19 cellular contexts compared by ENCODE assay signal in the genomic region with DNA sequence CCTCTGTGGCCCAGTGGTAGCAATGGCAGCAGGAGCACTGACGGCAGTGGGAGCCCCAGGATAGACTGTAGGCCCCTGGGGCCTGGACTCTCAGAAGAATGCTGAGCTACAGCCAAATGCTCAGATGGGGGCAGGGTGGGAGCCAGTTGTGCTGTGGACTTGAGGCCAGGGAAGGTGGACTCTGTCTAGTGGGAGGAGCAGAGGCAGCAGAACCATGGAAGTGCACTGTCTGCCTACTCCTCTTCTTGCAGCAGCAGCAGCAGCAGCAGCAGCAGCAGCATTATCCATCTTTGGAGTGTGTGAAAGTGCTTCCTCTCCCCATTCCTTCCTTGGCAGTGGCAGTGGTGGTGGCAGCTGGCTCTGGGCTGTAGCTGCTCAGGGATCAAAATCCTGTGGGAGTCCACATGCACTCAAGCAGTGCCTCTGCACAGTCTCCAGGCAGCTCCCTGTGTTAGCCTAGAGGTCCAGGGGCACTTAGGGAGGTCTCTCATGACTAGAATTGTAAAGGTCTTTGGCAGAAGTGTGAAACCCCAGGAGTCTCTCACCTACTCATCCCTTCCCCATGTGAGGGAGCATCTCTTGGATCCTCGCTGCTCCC.
DNase-seq lines count a peak whose midpoint lies in the region; ATAC-seq and TF ChIP-seq lines count a peak whose summit lies in the region.
"Had no signal": no experiment of that assay in that cellular context is flagged by ENCODE, and none has a peak within 500 bp of the region (broad histone marks: within the 10 kb centered on the region; RNA-seq: fewer than 3 reads in every experiment).

No MANE protein-coding gene starts in this region.

- H3K14ac ChIP-seq in IMR-90 (replicated peaks; ENCODE audit: low read depth, low read length) = no peak overlapping the region

- H2AK5ac ChIP-seq in IMR-90 (ENCODE audit: low read depth, low read length) = no peak overlapping the region

- TF ChIP-seq POLR2A in IMR-90 (IDR thresholded peaks at IDR 0.05; ENCODE audit: low read depth, low read length) = no peak
- TF ChIP-seq POLR2A in spleen (IDR thresholded peaks at IDR 0.05) = no peak

- no peak overlapping the region for H4K91ac ChIP-seq in IMR-90 (ENCODE audit: insufficient read depth, low read depth, low read length)

- H3K79me1 ChIP-seq in IMR-90 (ENCODE audit: low read depth in 1 of 2, low read length in 2 of 2) = no peaks in the 10 kb centered on the region

- H3K4me2 ChIP-seq in IMR-90 (ENCODE audit: low read depth, low read length) = no peak overlapping the region
- H3K4me2 ChIP-seq: smooth muscle cell had no signal

- H2BK20ac ChIP-seq in IMR-90 (ENCODE audit: low read depth, low read length) = no peak overlapping the region

- no peak overlapping the region for H2BK5ac ChIP-seq in IMR-90 (ENCODE audit: low read depth, low read length, poor library complexity, severe bottlenecking)

- H3K9me3 ChIP-seq in IMR-90 (ENCODE audit: control insufficient read depth, insufficient read depth, low read length) (no peaks in the 10 kb centered on the region), spleen (no peaks in the 10 kb centered on the region), upper lobe of right lung (no peaks in the 10 kb centered on the region)
- H3K9me3 ChIP-seq: left lung had no signal

- in situ Hi-C loops in IMR-90 (cut with MboI; ENCODE audit: low sequenced_read_pairs) = no loop called here

- no peak for DNase-seq in IMR-90
- DNase-seq in SK-N-DZ (ENCODE audit: low spot score) = peak; percentile 23
- DNase-seq in left lobe of liver (ENCODE audit: low spot score) = no peak
- DNase-seq in spleen = peak; percentile 24
- no peak for DNase-seq in upper lobe of right lung
- no peak for DNase-seq in activated naive CD4-positive, alpha-beta T cell treated with anti-CD3 and anti-CD28 coated beads, Interleukin-2, amount 50 U/mL, for 16 hours
- DNase-seq in activated CD8-positive, alpha-beta memory T cell treated with anti-CD3 and anti-CD28 coated beads, Interleukin-2, amount 50 U/mL, for 48 hours = no peak
- DNase-seq: activated CD4-positive, alpha-beta T cell treated with anti-CD3 and anti-CD28 coated beads for 48 hours; activated gamma-delta T cell treated with Interleukin-2 at 50 U/mL for 16 hours; activated T-cell treated with anti-CD3 and anti-CD28 coated beads, Interleukin-2, amount 50 U/mL, for 4 hours; GOT3; hippocampal formation; immature natural killer cell; NCI-H187; nucleus accumbens; stimulated activated CD4-positive, alpha-beta T cell treated with anti-CD3 and anti-CD28 coated beads, Interleukin-2, amount 100 ng/mL, for 24 hours had no signal

- H2BK15ac ChIP-seq in IMR-90 (ENCODE audit: low read depth, low read length) = no peak overlapping the region

- H2AFZ ChIP-seq in IMR-90 (replicated peaks; ENCODE audit: low read length, poor library complexity) = peak overlapping the region; percentile 32

- intact Hi-C loops in IMR-90 (cut with micrococcal nuclease) (no loop called here), spleen (cut with DNase I; ENCODE audit: low total_unique reads) (no loop called here), upper lobe of right lung (cut with DNase I) (no loop called here)

- H3K27ac ChIP-seq in IMR-90 (ENCODE audit: insufficient read depth, low read length) (no peak overlapping the region), spleen (no peak overlapping the region), upper lobe of right lung (no peak overlapping the region)
- H3K27ac ChIP-seq: left lung, SK-N-MC had no signal

- TF ChIP-seq RAD21 in IMR-90 (IDR thresholded peaks at IDR 0.05; ENCODE audit: low read length) = no peak

- H3K56ac ChIP-seq in IMR-90 (ENCODE audit: extremely low read depth, insufficient read depth, low read length) = no peak overlapping the region

- no peak overlapping the region for H2AK9ac ChIP-seq in IMR-90 (replicated peaks; ENCODE audit: low read depth, low read length, poor library complexity)

- H3K23ac ChIP-seq in IMR-90 (ENCODE audit: low read depth, low read length) = no peak overlapping the region

- no peaks in the 10 kb centered on the region for H4K20me1 ChIP-seq in IMR-90 (ENCODE audit: insufficient read depth, low read length)

- dilution Hi-C loops in IMR-90 (cut with HindIII; ENCODE audit: low sequenced_read_pairs, unreplicated experiment) = no loop called here

- no peaks in the 10 kb centered on the region for H3K9me1 ChIP-seq in IMR-90 (ENCODE audit: insufficient read depth, low read length)

- no peak overlapping the region for H3K9ac ChIP-seq in IMR-90 (ENCODE audit: low read depth, low read length)

- no peak overlapping the region for H3K4ac ChIP-seq in IMR-90 (ENCODE audit: low read depth, low read length)

- H3K27me3 ChIP-seq in IMR-90 (ENCODE audit: control insufficient read depth, insufficient read depth, low read length) (no peaks in the 10 kb centered on the region), spleen (replicated peaks in 1 of 7) (no peaks in the 10 kb centered on the region), upper lobe of right lung (no peaks in the 10 kb centered on the region)
- H3K27me3 ChIP-seq: left lung had no signal

- TF ChIP-seq CTCF in IMR-90 (conservative IDR thresholded peaks at IDR 0.05; ENCODE audit: low read depth, low read length) (no peak), spleen (IDR thresholded peaks at IDR 0.05 in 8 of 11, conservative IDR thresholded peaks at IDR 0.05 in 3 of 11) (no peak), upper lobe of right lung (IDR thresholded peaks at IDR 0.05) (no peak)

- no peak overlapping the region for H3K4me3 ChIP-seq in IMR-90 (ENCODE audit: insufficient read depth, low read depth, low read length)
- H3K4me3 ChIP-seq in spleen = no peak overlapping the region
- no peak overlapping the region for H3K4me3 ChIP-seq in upper lobe of right lung
- H3K4me3 ChIP-seq: left lung, SK-N-MC, smooth muscle cell had no signal

- H4K8ac ChIP-seq in IMR-90 (ENCODE audit: low read depth in 2 of 2, low read length in 2 of 2) = no peak overlapping the region

- no peak overlapping the region for H2BK120ac ChIP-seq in IMR-90 (ENCODE audit: low read depth, low read length)

- CTCF ChIA-PET in IMR-90 (lab: Yijun Ruan, JAX) = no interaction called here

- WGBS in IMR-90 (ENCODE audit: extremely low coverage in 2 of 2, insufficient read length in 1 of 2), 2 experiments = 80% methylated on average over 1 of the region's 2 CpGs; no CpG with 5 or more reads in 1 of the 2 experiments
- 79 to 97% (median 88%) methylated on average over 2 of the region's 2 CpGs for WGBS in spleen, 5 donors

- ATAC-seq in IMR-90 (ENCODE audit: low read depth) = no peak; the same call in 1 of the 2 replicates
- ATAC-seq in left lobe of liver = peak; percentile 90
- ATAC-seq in upper lobe of right lung = no peak
- ATAC-seq: activated T-cell treated with anti-CD3 and anti-CD28 coated beads, Interleukin-2, amount 50 U/mL, for 4 hours; left lung had no signal

- H3K4me1 ChIP-seq in IMR-90 (ENCODE audit: control insufficient read depth, insufficient read depth, low read length) (no peaks in the 10 kb centered on the region), spleen (no peaks in the 10 kb centered on the region), upper lobe of right lung (no peaks in the 10 kb centered on the region)
- H3K4me1 ChIP-seq: left lung had no signal

- POLR2A ChIA-PET in IMR-90 (lab: Charles Lee; ENCODE audit: unreplicated experiment) = no interaction called here

- H3K36me3 ChIP-seq in IMR-90 (ENCODE audit: control insufficient read depth, insufficient read depth, low read length) (no peaks in the 10 kb centered on the region), spleen (no peaks in the 10 kb centered on the region), upper lobe of right lung (no peaks in the 10 kb centered on the region)
- H3K36me3 ChIP-seq: left lung had no signal

- no TSS peak for BruUV-seq in IMR-90 (replicated peaks; lab: Mats Ljungman, UMichigan)

- no peak overlapping the region for H3K18ac ChIP-seq in IMR-90 (ENCODE audit: low read depth, low read length)

- H4K5ac ChIP-seq in IMR-90 (ENCODE audit: low read depth, low read length) = no peak overlapping the region

TF ChIP-seq in IMR-90, 13 proteins besides CTCF, POLR2A, EP300 and RAD21:
- no peak for TF ChIP-seq MAZ (IDR thresholded peaks at IDR 0.05; ENCODE audit: borderline replicate concordance, low read depth, low read length)
- TF ChIP-seq USF2 (IDR thresholded peaks at IDR 0.05; ENCODE audit: low read depth, low read length) = no peak
- no peak for TF ChIP-seq SMC3 (IDR thresholded peaks at IDR 0.05; ENCODE audit: low read depth, low read length)
- no peak for TF ChIP-seq CHD1 (IDR thresholded peaks at IDR 0.05; ENCODE audit: low read depth, low read length)
- no peak for TF ChIP-seq MAFK (IDR thresholded peaks at IDR 0.05; ENCODE audit: low read depth, low read length)
- no peak for TF ChIP-seq BHLHE40 (IDR thresholded peaks at IDR 0.05; ENCODE audit: low read depth, low read length)
- no peak for TF ChIP-seq CEBPB (IDR thresholded peaks at IDR 0.05; ENCODE audit: low read depth, low read length)
- TF ChIP-seq MXI1 (IDR thresholded peaks at IDR 0.05; ENCODE audit: borderline replicate concordance, low read depth, low read length) = no peak
- TF ChIP-seq FOS (IDR thresholded peaks at IDR 0.05; ENCODE audit: low read depth, low read length) = no peak
- TF ChIP-seq RCOR1 (IDR thresholded peaks at IDR 0.05; ENCODE audit: insufficient replicate concordance, low read length) = no peak
- TF ChIP-seq NFE2L2 (IDR thresholded peaks at IDR 0.05; ENCODE audit: low read depth, low read length) = no peak
- TF ChIP-seq RFX5 (IDR thresholded peaks at IDR 0.05; ENCODE audit: low read depth, low read length) = no peak
- TF ChIP-seq ELK1 (IDR thresholded peaks at IDR 0.05; ENCODE audit: borderline replicate concordance, low read depth, low read length) = no peak

Comparison
In these comparisons a context has a peak if more than half of its experiments do, and no peak if none do; other contexts are left out.
1. DNase-seq: peak in SK-N-DZ (single experiment) and spleen (single experiment); none in IMR-90 (single experiment), left lobe of liver (single experiment), upper lobe of right lung (single experiment), activated naive CD4-positive, alpha-beta T cell treated with anti-CD3 and anti-CD28 coated beads, Interleukin-2, amount 50 U/mL, for 16 hours (single experiment) and activated CD8-positive, alpha-beta memory T cell treated with anti-CD3 and anti-CD28 coated beads, Interleukin-2, amount 50 U/mL, for 48 hours (single experiment).